In genomic region chr15:20755665-20756398, GRCh38 we compare ENCODE assay signal across 8 cellular contexts.
DNase-seq lines count a peak whose midpoint lies in the region; ATAC-seq, FAIRE-seq and TF ChIP-seq lines count a peak whose summit lies in the region.
"Not testable (repeated sequence)": the region's sequence is repeated elsewhere in the genome, so short reads cannot be mapped to it uniquely, and the experiment has no call there.

No MANE protein-coding gene starts in this region.

- H3K4me1 ChIP-seq in K562 (replicated peaks in 1 of 2; ENCODE audit: control insufficient read depth in 2 of 2, insufficient read depth in 2 of 2, low read length in 2 of 2) = not testable (repeated sequence)

- FAIRE-seq in K562 (lab: Jason Lieb, UNC) = not testable (repeated sequence)

- peak overlapping the region in 1 of 10 donors; percentile 41 for H3K27ac Mint-ChIP-seq in naive thymus-derived CD8-positive, alpha-beta T cell
- H3K27ac Mint-ChIP-seq in stimulated activated naive B cell treated with anti-CD40 and anti-IgM and Interleukin-4, amounts not matched to agents 10 μg/mL and 1 μg/mL and 100 μg/mL, for 72 hours = not testable (repeated sequence)

- not testable (repeated sequence) for TF ChIP-seq RAD21 in K562 (CRISPR knock-in tag; conservative IDR thresholded peaks at IDR 0.05 in 1 of 2, IDR thresholded peaks at IDR 0.05 in 1 of 2)

- 1% methylated on average over 11 of the region's 65 CpGs for WGBS in K562 (ENCODE audit: insufficient coverage, low coverage, missing lambda C conversion rate)

- DNase-seq in activated T-cell treated with anti-CD3 and anti-CD28 coated beads for 24 hours (ENCODE audit: low read depth) = peak; percentile 63
- DNase-seq in K562 (ENCODE audit: extremely low read depth in 1 of 4, low spot score in 3 of 4); left cardiac atrium: not testable (repeated sequence)
- DNase-seq in naive thymus-derived CD8-positive, alpha-beta T cell = peak in 3 of 10 donors; percentile 4 to 22 (median 16)
- peak; percentile 59 to 60 for DNase-seq in stimulated activated CD4-positive, alpha-beta T cell treated with anti-CD3 and anti-CD28 coated beads, Interleukin-4, amount 100 ng/mL, for 4 hours
- peak; percentile 8 for DNase-seq in stimulated activated naive B cell treated with anti-CD40 and anti-IgM and Interleukin-4, amounts not matched to agents 10 μg/mL and 1 μg/mL and 100 μg/mL, for 72 hours

- POLR2A ChIA-PET in K562 (lab: Yijun Ruan, JAX); naive thymus-derived CD8-positive, alpha-beta T cell (lab: Charles Lee): not testable (repeated sequence)

- not testable (repeated sequence) for H3K27ac ChIP-seq in K562 (ENCODE audit: extremely low read depth, low read depth, low read length)

- TF ChIP-seq CTCF in K562 (IDR thresholded peaks at IDR 0.05 in 2 of 3, conservative IDR thresholded peaks at IDR 0.05 in 1 of 3; ENCODE audit: insufficient read depth in 2 of 3, low read depth in 1 of 3, low read length in 3 of 3) = not testable (repeated sequence)

- peak overlapping the region in 1 of 10 donors; percentile 74 for H3K4me3 Mint-ChIP-seq in naive thymus-derived CD8-positive, alpha-beta T cell
- peak overlapping the region; percentile 6 to 37 for H3K4me3 Mint-ChIP-seq in stimulated activated naive B cell treated with anti-CD40 and anti-IgM and Interleukin-4, amounts not matched to agents 10 μg/mL and 1 μg/mL and 100 μg/mL, for 72 hours

- not testable (repeated sequence) for H4K20me1 ChIP-seq in K562 (replicated peaks; ENCODE audit: control insufficient read depth, insufficient read depth, low read length)

- CTCF ChIA-PET in K562 (lab: Yijun Ruan, JAX; ENCODE audit: low intra/inter-chr PET ratio) = not testable (repeated sequence)

- not testable (repeated sequence) for H3K4me1 Mint-ChIP-seq in naive thymus-derived CD8-positive, alpha-beta T cell; stimulated activated naive B cell treated with anti-CD40 and anti-IgM and Interleukin-4, amounts not matched to agents 10 μg/mL and 1 μg/mL and 100 μg/mL, for 72 hours

- H3K36me3 ChIP-seq in K562 (ENCODE audit: control insufficient read depth, insufficient read depth, low read length) = not testable (repeated sequence)

- TF ChIP-seq EP300 in K562 (IDR thresholded peaks at IDR 0.05; ENCODE audit: low read length) = not testable (repeated sequence)

- H3K27me3 Mint-ChIP-seq in naive thymus-derived CD8-positive, alpha-beta T cell; stimulated activated naive B cell treated with anti-CD40 and anti-IgM and Interleukin-4, amounts not matched to agents 10 μg/mL and 1 μg/mL and 100 μg/mL, for 72 hours: not testable (repeated sequence)

- not testable (repeated sequence) for H3K4me2 ChIP-seq in K562 (ENCODE audit: insufficient read depth, low read length)

- not testable (repeated sequence) for H3K36me3 Mint-ChIP-seq in naive thymus-derived CD8-positive, alpha-beta T cell; stimulated activated naive B cell treated with anti-CD40 and anti-IgM and Interleukin-4, amounts not matched to agents 10 μg/mL and 1 μg/mL and 100 μg/mL, for 72 hours

- ATAC-seq in GM18502 (IDR thresholded peaks at IDR 0.05; ENCODE audit: poor library complexity, unreplicated experiment) (peak; percentile 44), K562 (peak; percentile 89), left cardiac atrium (peak; percentile 71 to 96)
- ATAC-seq in activated CD4-positive, CD25-positive, alpha-beta regulatory T cell treated with anti-CD3 and anti-CD28 coated beads, Interleukin-2, amount 50 U/mL, for 24 hours = peak; percentile 55 to 56
- peak; percentile 29 to 33 for ATAC-seq in naive thymus-derived CD8-positive, alpha-beta T cell
- peak; percentile 63 to 71 for ATAC-seq in stimulated activated naive B cell treated with anti-CD40 and anti-IgM and Interleukin-4, amounts not matched to agents 10 μg/mL and 1 μg/mL and 100 μg/mL, for 72 hours (replicated peaks)

- H2AFZ ChIP-seq in K562 (ENCODE audit: low read depth, low read length) = not testable (repeated sequence)

- not testable (repeated sequence) for BruUV-seq in K562 (replicated peaks; lab: Mats Ljungman, UMichigan)

- H3K79me2 ChIP-seq in K562 (ENCODE audit: control insufficient read depth, insufficient read depth, low read length) = not testable (repeated sequence)

- not testable (repeated sequence) for H3K9ac ChIP-seq in K562 (ENCODE audit: insufficient read depth in 1 of 2, low read depth in 2 of 2, low read length in 2 of 2)

- not testable (repeated sequence) for H3K27me3 ChIP-seq in K562 (ENCODE audit: control insufficient read depth in 2 of 2, insufficient read depth in 2 of 2, low read length in 2 of 2)

- not testable (repeated sequence) for H3K9me3 Mint-ChIP-seq in naive thymus-derived CD8-positive, alpha-beta T cell; stimulated activated naive B cell treated with anti-CD40 and anti-IgM and Interleukin-4, amounts not matched to agents 10 μg/mL and 1 μg/mL and 100 μg/mL, for 72 hours

- not testable (repeated sequence) for TF ChIP-seq POLR2A in K562 (conservative IDR thresholded peaks at IDR 0.05)

- H3K9me1 ChIP-seq in K562 (ENCODE audit: control insufficient read depth, insufficient read depth, low read length) = not testable (repeated sequence)

- intact Hi-C loops in K562 (cut with micrococcal nuclease); left cardiac atrium (cut with DNase I): not testable (repeated sequence)

- not testable (repeated sequence) for H3K9me3 ChIP-seq in K562 (replicated peaks; ENCODE audit: control insufficient read depth, insufficient read depth, low read depth, low read length)

- in situ Hi-C loops in K562 (cut with MboI) = not testable (repeated sequence)

- not testable (repeated sequence) for H3K4me3 ChIP-seq in K562

TF ChIP-seq in K562, 482 proteins besides CTCF, POLR2A, EP300 and RAD21:
- TF ChIP-seq NRF1 (conservative IDR thresholded peaks at IDR 0.05 in 1 of 2, IDR thresholded peaks at IDR 0.05 in 1 of 2) = peak; percentile 72 to 77

Comparison
In these comparisons a context has a peak if more than half of its experiments do, and no peak if none do; other contexts are left out.
1. ATAC-seq: peak in every context shown above with its lines; median percentile 89 in K562; 84 in left cardiac atrium; 67 in stimulated activated naive B cell treated with anti-CD40 and anti-IgM and Interleukin-4, amounts not matched to agents 10 μg/mL and 1 μg/mL and 100 μg/mL, for 72 hours; 56 in activated CD4-positive, CD25-positive, alpha-beta regulatory T cell treated with anti-CD3 and anti-CD28 coated beads, Interleukin-2, amount 50 U/mL, for 24 hours; 44 in GM18502; 31 in naive thymus-derived CD8-positive, alpha-beta T cell.